ENCODE assay signal across 1 cellular context in the genomic region with DNA sequence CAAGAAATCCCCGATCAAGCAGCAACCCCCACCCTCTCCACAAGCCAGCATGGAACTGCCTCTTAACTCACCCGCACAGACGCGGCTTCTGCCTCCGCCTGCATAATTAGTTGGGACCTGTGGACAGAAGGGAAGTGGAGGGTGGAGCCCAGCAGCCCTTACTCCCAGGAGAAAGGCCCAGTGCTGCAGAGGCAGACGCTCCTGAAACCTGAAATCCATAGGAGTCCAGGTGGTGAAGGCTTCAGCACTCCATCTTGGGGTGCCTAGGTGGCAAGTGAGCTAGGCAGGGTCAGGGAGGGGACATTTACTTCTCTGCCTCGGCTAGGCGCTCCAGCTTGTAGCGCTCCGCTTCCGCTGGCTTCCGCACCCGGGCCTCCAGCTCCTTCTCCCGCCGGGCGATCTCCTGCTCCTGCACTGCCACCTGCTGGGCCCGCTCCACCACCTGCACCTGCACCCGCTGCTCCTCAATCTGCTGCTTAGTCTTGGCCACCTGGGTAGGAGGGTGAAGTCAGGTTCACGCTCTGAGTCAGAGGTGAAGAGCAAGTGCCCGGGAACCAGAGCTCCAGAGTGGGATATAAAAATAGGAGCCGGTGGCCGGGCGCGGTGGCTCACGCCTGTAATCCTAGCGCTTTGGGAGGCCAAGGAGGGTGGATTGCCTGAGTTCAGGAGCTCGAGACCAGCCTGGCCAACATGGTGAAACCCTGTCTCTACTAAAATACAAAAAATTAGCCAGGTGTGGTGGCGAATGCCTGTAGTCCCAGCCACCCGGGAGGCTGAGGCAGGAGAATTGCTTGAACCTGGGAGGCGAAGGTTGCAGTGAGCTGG.
A peak's percentile ranks its signal among the peaks of the same experiment; 100 is the strongest.
TF ChIP-seq lines count a peak whose summit lies in the region.

No MANE protein-coding gene starts in this region.

TF ChIP-seq in GM12878, 131 proteins besides CTCF, POLR2A, EP300 and RAD21 (continued from another document):
- no peak for TF ChIP-seq NKRF (conservative IDR thresholded peaks at IDR 0.05)
- no peak for TF ChIP-seq MTA3 (IDR thresholded peaks at IDR 0.05; ENCODE audit: borderline replicate concordance, low read length)
- no peak for TF ChIP-seq PAX8 (IDR thresholded peaks at IDR 0.05)
- TF ChIP-seq KAT2A (conservative IDR thresholded peaks at IDR 0.05; ENCODE audit: control insufficient read depth, low read depth, low read length): no peak
- TF ChIP-seq, protein P1, sequence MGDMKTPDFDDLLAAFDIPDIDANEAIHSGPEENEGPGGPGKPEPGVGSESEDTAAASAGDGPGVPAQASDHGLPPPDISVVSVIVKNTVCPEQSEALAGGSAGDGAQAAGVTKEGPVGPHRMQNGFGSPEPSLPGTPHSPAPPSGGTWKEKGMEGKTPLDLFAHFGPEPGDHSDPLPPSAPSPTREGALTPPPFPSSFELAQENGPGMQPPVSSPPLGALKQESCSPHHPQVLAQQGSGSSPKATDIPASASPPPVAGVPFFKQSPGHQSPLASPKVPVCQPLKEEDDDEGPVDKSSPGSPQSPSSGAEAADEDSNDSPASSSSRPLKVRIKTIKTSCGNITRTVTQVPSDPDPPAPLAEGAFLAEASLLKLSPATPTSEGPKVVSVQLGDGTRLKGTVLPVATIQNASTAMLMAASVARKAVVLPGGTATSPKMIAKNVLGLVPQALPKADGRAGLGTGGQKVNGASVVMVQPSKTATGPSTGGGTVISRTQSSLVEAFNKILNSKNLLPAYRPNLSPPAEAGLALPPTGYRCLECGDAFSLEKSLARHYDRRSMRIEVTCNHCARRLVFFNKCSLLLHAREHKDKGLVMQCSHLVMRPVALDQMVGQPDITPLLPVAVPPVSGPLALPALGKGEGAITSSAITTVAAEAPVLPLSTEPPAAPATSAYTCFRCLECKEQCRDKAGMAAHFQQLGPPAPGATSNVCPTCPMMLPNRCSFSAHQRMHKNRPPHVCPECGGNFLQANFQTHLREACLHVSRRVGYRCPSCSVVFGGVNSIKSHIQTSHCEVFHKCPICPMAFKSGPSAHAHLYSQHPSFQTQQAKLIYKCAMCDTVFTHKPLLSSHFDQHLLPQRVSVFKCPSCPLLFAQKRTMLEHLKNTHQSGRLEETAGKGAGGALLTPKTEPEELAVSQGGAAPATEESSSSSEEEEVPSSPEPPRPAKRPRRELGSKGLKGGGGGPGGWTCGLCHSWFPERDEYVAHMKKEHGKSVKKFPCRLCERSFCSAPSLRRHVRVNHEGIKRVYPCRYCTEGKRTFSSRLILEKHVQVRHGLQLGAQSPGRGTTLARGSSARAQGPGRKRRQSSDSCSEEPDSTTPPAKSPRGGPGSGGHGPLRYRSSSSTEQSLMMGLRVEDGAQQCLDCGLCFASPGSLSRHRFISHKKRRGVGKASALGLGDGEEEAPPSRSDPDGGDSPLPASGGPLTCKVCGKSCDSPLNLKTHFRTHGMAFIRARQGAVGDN (IDR thresholded peaks at IDR 0.05): no peak
- TF ChIP-seq ZNF622 (IDR thresholded peaks at IDR 0.05): no peak
- TF ChIP-seq, protein P2, sequence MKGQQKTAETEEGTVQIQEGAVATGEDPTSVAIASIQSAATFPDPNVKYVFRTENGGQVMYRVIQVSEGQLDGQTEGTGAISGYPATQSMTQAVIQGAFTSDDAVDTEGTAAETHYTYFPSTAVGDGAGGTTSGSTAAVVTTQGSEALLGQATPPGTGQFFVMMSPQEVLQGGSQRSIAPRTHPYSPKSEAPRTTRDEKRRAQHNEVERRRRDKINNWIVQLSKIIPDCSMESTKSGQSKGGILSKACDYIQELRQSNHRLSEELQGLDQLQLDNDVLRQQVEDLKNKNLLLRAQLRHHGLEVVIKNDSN (IDR thresholded peaks at IDR 0.05; ENCODE audit: borderline replicate concordance, extremely low read length, insufficient read depth, low read depth, low read length): no peak
- TF ChIP-seq KLF5 (IDR thresholded peaks at IDR 0.05; ENCODE audit: partially characterized antibody): peak; percentile 19
- TF ChIP-seq GABPA (IDR thresholded peaks at IDR 0.05; ENCODE audit: low read depth): no peak
- peak; percentile 73 for TF ChIP-seq IKZF1 (conservative IDR thresholded peaks at IDR 0.05)
- TF ChIP-seq SMARCA5 (IDR thresholded peaks at IDR 0.05): peak; percentile 88; the same call in 1 of the 2 replicates
- TF ChIP-seq YY1 (IDR thresholded peaks at IDR 0.05; ENCODE audit: low read depth, low read length): peak; percentile 76; the same call in 1 of the 2 replicates
- TF ChIP-seq MTA2 (IDR thresholded peaks at IDR 0.05; ENCODE audit: low read depth): no peak
- TF ChIP-seq FOS (IDR thresholded peaks at IDR 0.05; ENCODE audit: borderline replicate concordance, extremely low read depth, insufficient read length): no peak
- no peak for TF ChIP-seq CHD1 (IDR thresholded peaks at IDR 0.05; ENCODE audit: low read depth, low read length)
- TF ChIP-seq IKZF2 (IDR thresholded peaks at IDR 0.05): peak; percentile 67 to 73
- peak; percentile 24 for TF ChIP-seq SKIL (IDR thresholded peaks at IDR 0.05; ENCODE audit: low read depth, poor library complexity, severe bottlenecking)
- no peak for TF ChIP-seq MEF2B (IDR thresholded peaks at IDR 0.05; ENCODE audit: partially characterized antibody, poor library complexity, severe bottlenecking)
- TF ChIP-seq SMC3 (IDR thresholded peaks at IDR 0.05; ENCODE audit: borderline replicate concordance, low read length): peak; percentile 85
- no peak for TF ChIP-seq NR2C1 (IDR thresholded peaks at IDR 0.05)
- no peak for TF ChIP-seq CHD4 (IDR thresholded peaks at IDR 0.05)
- TF ChIP-seq LARP7 (IDR thresholded peaks at IDR 0.05): peak; percentile 68
- TF ChIP-seq BCLAF1 (IDR thresholded peaks at IDR 0.05): no peak
- TF ChIP-seq RFX5 (IDR thresholded peaks at IDR 0.05; ENCODE audit: low read depth, low read length): no peak
- no peak for TF ChIP-seq SREBF2 (IDR thresholded peaks at IDR 0.05; ENCODE audit: low read length)
- TF ChIP-seq NFIC (IDR thresholded peaks at IDR 0.05; ENCODE audit: low read depth, low read length): no peak
- no peak for TF ChIP-seq NRF1 (conservative IDR thresholded peaks at IDR 0.05; ENCODE audit: low read depth, low read length)
- TF ChIP-seq, protein P3, sequence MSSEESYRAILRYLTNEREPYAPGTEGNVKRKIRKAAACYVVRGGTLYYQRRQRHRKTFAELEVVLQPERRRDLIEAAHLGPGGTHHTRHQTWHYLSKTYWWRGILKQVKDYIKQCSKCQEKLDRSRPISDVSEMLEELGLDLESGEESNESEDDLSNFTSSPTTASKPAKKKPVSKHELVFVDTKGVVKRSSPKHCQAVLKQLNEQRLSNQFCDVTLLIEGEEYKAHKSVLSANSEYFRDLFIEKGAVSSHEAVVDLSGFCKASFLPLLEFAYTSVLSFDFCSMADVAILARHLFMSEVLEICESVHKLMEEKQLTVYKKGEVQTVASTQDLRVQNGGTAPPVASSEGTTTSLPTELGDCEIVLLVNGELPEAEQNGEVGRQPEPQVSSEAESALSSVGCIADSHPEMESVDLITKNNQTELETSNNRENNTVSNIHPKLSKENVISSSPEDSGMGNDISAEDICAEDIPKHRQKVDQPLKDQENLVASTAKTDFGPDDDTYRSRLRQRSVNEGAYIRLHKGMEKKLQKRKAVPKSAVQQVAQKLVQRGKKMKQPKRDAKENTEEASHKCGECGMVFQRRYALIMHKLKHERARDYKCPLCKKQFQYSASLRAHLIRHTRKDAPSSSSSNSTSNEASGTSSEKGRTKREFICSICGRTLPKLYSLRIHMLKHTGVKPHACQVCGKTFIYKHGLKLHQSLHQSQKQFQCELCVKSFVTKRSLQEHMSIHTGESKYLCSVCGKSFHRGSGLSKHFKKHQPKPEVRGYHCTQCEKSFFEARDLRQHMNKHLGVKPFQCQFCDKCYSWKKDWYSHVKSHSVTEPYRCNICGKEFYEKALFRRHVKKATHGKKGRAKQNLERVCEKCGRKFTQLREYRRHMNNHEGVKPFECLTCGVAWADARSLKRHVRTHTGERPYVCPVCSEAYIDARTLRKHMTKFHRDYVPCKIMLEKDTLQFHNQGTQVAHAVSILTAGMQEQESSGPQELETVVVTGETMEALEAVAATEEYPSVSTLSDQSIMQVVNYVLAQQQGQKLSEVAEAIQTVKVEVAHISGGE (CRISPR knock-in tag; IDR thresholded peaks at IDR 0.05): no peak
- TF ChIP-seq POLR2AphosphoS2 (IDR thresholded peaks at IDR 0.05; ENCODE audit: low read depth, low read length): no peak
- no peak for TF ChIP-seq FOXK2 (IDR thresholded peaks at IDR 0.05)
- TF ChIP-seq EED (IDR thresholded peaks at IDR 0.05; ENCODE audit: low read depth): peak; percentile 72; the same call in 1 of the 2 replicates
- no peak for TF ChIP-seq CBX5 (IDR thresholded peaks at IDR 0.05; ENCODE audit: low read depth)
